In the genomic region with DNA sequence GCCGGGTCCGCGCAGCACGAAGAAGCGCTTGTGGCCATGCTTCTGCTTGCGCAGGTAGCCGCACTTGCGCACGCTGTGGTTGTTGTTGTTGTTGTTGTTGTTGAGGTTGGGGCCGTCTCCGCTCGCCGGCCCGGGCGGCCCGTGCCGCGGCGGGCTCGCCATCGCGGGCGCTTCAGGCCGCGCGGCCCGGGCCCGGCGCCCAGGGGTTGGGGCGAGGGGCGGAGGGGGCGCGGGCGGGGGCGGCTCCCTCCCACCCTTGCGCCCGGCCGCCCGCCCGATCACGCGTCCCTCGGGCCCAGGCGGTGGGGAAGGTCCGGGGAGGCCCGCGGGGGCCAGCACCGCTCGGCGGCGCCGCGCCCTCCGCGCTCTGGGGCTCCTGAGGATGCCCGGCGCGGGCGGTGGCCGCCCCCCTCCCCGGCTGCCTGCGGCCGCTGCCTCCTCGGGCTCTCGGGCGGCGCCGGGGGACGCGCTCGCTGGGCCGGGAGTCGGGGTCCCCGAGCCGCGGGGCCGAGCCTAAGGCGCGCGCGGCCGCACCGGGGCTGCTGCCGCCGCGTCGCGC, we compare ENCODE assay signal across 8 cellular contexts. TPM values are rescaled to one million over a fixed set of nuclear protein-coding genes. Genes with fewer than 3 reads are reported as not detected.
DNase-seq lines count a peak whose midpoint lies in the region; ATAC-seq, FAIRE-seq and TF ChIP-seq lines count a peak whose summit lies in the region.

No MANE protein-coding gene starts in this region.

- H3K27me3 ChIP-seq in BJ (ENCODE audit: control insufficient read depth, insufficient read depth, low read length) (no peaks in the 10 kb centered on the region), HL-60 (ENCODE audit: insufficient read depth, poor library complexity, severe bottlenecking) (no peaks in the 10 kb centered on the region), bronchial epithelial cell (ENCODE audit: control insufficient read depth, insufficient read depth, low read length) (no peaks in the 10 kb centered on the region), mononuclear cell (ENCODE audit: insufficient read depth, low read length) (no peaks in the 10 kb centered on the region), aorta (ENCODE audit: control insufficient read depth in 1 of 2, insufficient read depth in 2 of 2, low read length in 1 of 2) (no peaks in the 10 kb centered on the region)

- peak overlapping the region; percentile 69 for H3K27ac ChIP-seq in HL-60 (replicated peaks)
- H3K27ac ChIP-seq in aorta (ENCODE audit: low read depth in 1 of 2, low read length in 2 of 2), result peak overlapping the region; percentile 89 to 98

- CTCF ChIA-PET in BJ (lab: Yijun Ruan, JAX), result interaction anchor here (1.0 to 1.3 kb wide), 6 partner anchors 170 to 825 kb away, joined by 3 to 15 read pairs (median 4); no protein-coding TSS in a partner anchor

- DNase-seq in BJ (ENCODE audit: low read depth) (no peak), HL-60 (ENCODE audit: low read depth in 1 of 2, low spot score in 1 of 2) (no peak), bronchial epithelial cell (ENCODE audit: low read depth) (no peak), aorta (no peak), NCI-H226 (no peak), iPS-NIHi7 (ENCODE audit: extremely low spot score) (no peak)

- no peak for TF ChIP-seq CTCF in BJ (IDR thresholded peaks at IDR 0.05; ENCODE audit: insufficient read depth, low read depth, low read length)
- no peak for TF ChIP-seq CTCF in HL-60 (IDR thresholded peaks at IDR 0.05; ENCODE audit: insufficient read depth, low read length)
- TF ChIP-seq CTCF in bronchial epithelial cell (IDR thresholded peaks at IDR 0.05; ENCODE audit: insufficient read depth, low read length, severe bottlenecking), result no peak

- ATAC-seq in GM19328 (IDR thresholded peaks at IDR 0.05; ENCODE audit: unreplicated experiment) (peak; percentile 6), aorta (ENCODE audit: low FRiP score) (no peak)

- peak overlapping the region; percentile 78 for H3K4me3 ChIP-seq in BJ (ENCODE audit: low read depth, low read length)
- H3K4me3 ChIP-seq in HL-60 (replicated peaks; ENCODE audit: insufficient read depth, low read length), result peak overlapping the region; percentile 64
- peak overlapping the region; percentile 71 for H3K4me3 ChIP-seq in bronchial epithelial cell (ENCODE audit: low read depth, low read length)
- peak overlapping the region; percentile 54 for H3K4me3 ChIP-seq in mononuclear cell (ENCODE audit: low read length)
- H3K4me3 ChIP-seq in aorta (ENCODE audit: low read length in 2 of 2), result peak overlapping the region; percentile 76 to 98

- H3K4me1 ChIP-seq in mononuclear cell (ENCODE audit: insufficient read depth, low read length) (peaks cover 52% of the 10 kb centered on the region), aorta (ENCODE audit: control insufficient read depth in 1 of 2, insufficient read depth in 2 of 2, low read length in 2 of 2) (peaks cover 3% of the 10 kb centered on the region in 2 donors)

- H3K36me3 ChIP-seq in BJ (ENCODE audit: control insufficient read depth, insufficient read depth, low read length) (peaks cover 13% of the 10 kb centered on the region), bronchial epithelial cell (ENCODE audit: control insufficient read depth, insufficient read depth, low read length) (peaks cover 7% of the 10 kb centered on the region), aorta (ENCODE audit: control insufficient read depth in 1 of 2, insufficient read depth in 2 of 2, low read length in 1 of 2) (peaks cover 0 to 17% of the 10 kb centered on the region in 2 donors)

- no peaks in the 10 kb centered on the region for H3K9me3 ChIP-seq in mononuclear cell (ENCODE audit: low read depth, low read length)
- no peaks in the 10 kb centered on the region for H3K9me3 ChIP-seq in aorta (ENCODE audit: control insufficient read depth, low read length)

- 0 to 2% methylated on average over 23 to 88 of the region's 88 CpGs for WGBS in aorta, 2 donors

- intact Hi-C loops in aorta (cut with DNase I), result loop anchor here in 1 of 2 donors (2.0 to 10.0 kb wide), 5 partner anchors 241 to 869 kb away; no protein-coding TSS in a partner anchor

- FAIRE-seq in bronchial epithelial cell (lab: Jason Lieb, UNC), result no peak

- POLR2A ChIA-PET in BJ (lab: Charles Lee), result no interaction called here

RNA-seq across cellular contexts. Expression of a gene that starts 0.4 kb away (rescaled TPM):
- polyA plus RNA-seq in BJ (2011; rRNA removed), result 1.3 and 2.0 TPM in 2 replicates
- polyA minus RNA-seq in BJ (2011; rRNA and poly(A)+ RNA removed), result 2.2 and 3.3 TPM in 2 replicates
- total RNA-seq in bronchial epithelial cell, result 3.1 and 6.8 TPM in 2 replicates
- total RNA-seq in mononuclear cell, result 48.1 TPM
- total RNA-seq in aorta, result 10 to 100 TPM; 15.8 to 31.2 TPM
- 1 to 10 TPM; 2.5 to 8.1 TPM for polyA plus RNA-seq in aorta
